ENCODE assay signal across 24 cellular contexts in the genomic region with DNA sequence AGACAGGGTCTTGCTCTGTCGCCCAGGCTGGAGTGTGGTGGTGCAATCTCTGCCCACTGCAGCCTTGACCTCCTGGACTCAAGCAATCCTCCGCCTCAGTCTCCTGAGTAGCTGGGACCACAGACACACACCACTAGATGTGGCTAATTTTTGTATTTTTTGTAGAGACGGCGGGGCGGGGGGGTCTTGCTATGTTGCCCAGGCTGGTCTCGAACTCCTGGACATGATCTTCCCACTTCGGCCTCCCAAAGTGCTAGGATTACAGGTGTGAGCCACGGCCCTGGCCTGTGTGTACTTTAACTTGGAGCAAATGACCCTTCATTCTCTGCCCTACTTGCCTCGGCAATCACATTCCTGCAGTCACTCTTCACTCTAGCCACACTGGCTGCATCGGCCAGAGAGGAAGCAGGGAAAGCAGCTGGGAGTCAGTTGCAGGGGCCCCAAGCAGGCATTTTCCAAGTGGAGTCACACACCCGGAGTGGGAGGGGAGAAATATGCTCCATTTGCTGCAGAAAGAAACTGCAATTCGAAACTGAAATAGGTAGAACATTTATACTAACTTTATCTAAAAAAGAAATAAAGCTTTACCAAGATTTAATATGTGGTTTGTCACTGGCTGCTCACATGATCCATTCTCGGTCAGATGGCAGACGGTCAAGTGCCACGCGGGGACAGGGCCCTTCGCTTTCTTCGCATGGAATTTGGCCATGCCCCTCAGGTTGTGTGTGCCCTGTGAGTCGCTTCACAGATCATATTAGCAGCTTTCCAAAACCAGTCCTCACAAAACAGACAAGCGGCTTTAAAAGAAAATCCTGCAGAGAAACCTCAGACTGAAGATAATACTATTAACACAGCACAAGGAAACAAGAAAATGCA. TPM values are rescaled to one million over a fixed set of nuclear protein-coding genes. Genes with fewer than 3 reads are reported as not detected.
DNase-seq lines count a peak whose midpoint lies in the region; ATAC-seq and TF ChIP-seq lines count a peak whose summit lies in the region.
"Had no signal": no experiment of that assay in that cellular context is flagged by ENCODE, and none has a peak within 500 bp of the region (broad histone marks: within the 10 kb centered on the region; RNA-seq: fewer than 3 reads in every experiment).

No MANE protein-coding gene starts in this region.

- H3K36me3 ChIP-seq in SJCRH30 = no peaks in the 10 kb centered on the region
- H3K36me3 ChIP-seq in left ventricle myocardium inferior = no peaks in the 10 kb centered on the region
- H3K36me3 ChIP-seq in neuron (ENCODE audit: insufficient read depth, low read length) = no peaks in the 10 kb centered on the region
- no peaks in the 10 kb centered on the region for H3K36me3 ChIP-seq in A673 (ENCODE audit: insufficient read depth, low read length, poor library complexity, severe bottlenecking)
- H3K36me3 ChIP-seq: adrenal gland had no signal

- H3K9me3 ChIP-seq in SJCRH30 (replicated peaks) = no peaks in the 10 kb centered on the region
- H3K9me3 ChIP-seq in left ventricle myocardium inferior (replicated peaks) = no peaks in the 10 kb centered on the region
- no peaks in the 10 kb centered on the region for H3K9me3 ChIP-seq in neuron (ENCODE audit: low read length)
- H3K9me3 ChIP-seq in A673 (ENCODE audit: low read depth, low read length, poor library complexity, severe bottlenecking) = no peaks in the 10 kb centered on the region
- H3K9me3 ChIP-seq: adrenal gland had no signal

- H3K4me1 ChIP-seq in SJCRH30 = no peaks in the 10 kb centered on the region
- no peaks in the 10 kb centered on the region for H3K4me1 ChIP-seq in left ventricle myocardium inferior
- H3K4me1 ChIP-seq in neuron (ENCODE audit: insufficient read depth, low read length) = no peaks in the 10 kb centered on the region
- no peaks in the 10 kb centered on the region for H3K4me1 ChIP-seq in A673 (ENCODE audit: insufficient read depth, low read length, poor library complexity, severe bottlenecking)
- H3K4me1 ChIP-seq: adrenal gland had no signal

- DNase-seq in AG20443 (ENCODE audit: low spot score) (peak; percentile 25), SJCRH30 (peak; percentile 22 to 40), left ventricle myocardium inferior (peak; percentile 27), A673 (ENCODE audit: low spot score) (no peak)
- DNase-seq in stimulated activated CD4-positive, alpha-beta T cell treated with anti-CD3 and anti-CD28 coated beads, Interleukin-2, amount 100 ng/mL, for 48 hours = no peak
- no peak for DNase-seq in natural killer cell treated with Interleukin-12 subunit alpha and Interleukin-12 subunit beta and Interleukin-15 and Interleukin-18, amount 100 ng/mL, for 72 hours (ENCODE audit: low spot score)
- DNase-seq: activated CD4-positive, alpha-beta T cell treated with anti-CD3 and anti-CD28 coated beads, Interleukin-2, amount 50 U/mL, for 1 hour; activated CD8-positive, alpha-beta memory T cell treated with anti-CD3 and anti-CD28 coated beads, Interleukin-2, amount 50 U/mL, for 48 hours; activated gamma-delta T cell treated with Interleukin-2 at 50 U/mL for 16 hours; adrenal gland; CD4-positive, CD25-positive, alpha-beta regulatory T cell; central memory CD4-positive, alpha-beta T cell; effector CD4-positive, alpha-beta T cell; Karpas-422; naive B cell; NCI-H1105; NCI-H2107; NCI-H524 treated with DMSO at 0.1 percent for 48 hours; posterior cingulate gyrus; stimulated activated CD8-positive, alpha-beta memory T cell treated with anti-CD3 and anti-CD28 coated beads, Interleukin-4, amount 100 ng/mL, for 48 hours; T-helper 1 cell had no signal

- CTCF ChIA-PET in A673 (lab: Charles Lee) = no interaction called here

- H3K27me3 Mint-ChIP-seq in natural killer cell treated with Interleukin-12 subunit alpha and Interleukin-12 subunit beta and Interleukin-15 and Interleukin-18, amount 100 ng/mL, for 72 hours = peaks cover 13 to 27% of the 10 kb centered on the region in 2 donors

- ATAC-seq in SK-N-SH treated with all-trans-retinoic acid at 6 μM for 48 hours = no peak
- ATAC-seq in natural killer cell treated with Interleukin-12 subunit alpha and Interleukin-12 subunit beta and Interleukin-15 and Interleukin-18, amount 100 ng/mL, for 72 hours = no peak
- ATAC-seq: esophagus mucosa had no signal

- no peaks in the 10 kb centered on the region for H3K36me3 Mint-ChIP-seq in natural killer cell treated with Interleukin-12 subunit alpha and Interleukin-12 subunit beta and Interleukin-15 and Interleukin-18, amount 100 ng/mL, for 72 hours
- H3K36me3 Mint-ChIP-seq: CD4-positive, CD25-positive, alpha-beta regulatory T cell; naive B cell had no signal

- peak overlapping the region; percentile 24 for H2AFZ ChIP-seq in neuron (ENCODE audit: low read depth, low read length)

- TF ChIP-seq CTCF in left ventricle myocardium inferior (IDR thresholded peaks at IDR 0.05; ENCODE audit: borderline replicate concordance) = no peak
- no peak for TF ChIP-seq CTCF in A673 (conservative IDR thresholded peaks at IDR 0.05; ENCODE audit: low read depth, low read length)

- H3K4me3 ChIP-seq in SJCRH30 = peak overlapping the region; percentile 8; the same call in 1 of the 2 replicates
- H3K4me3 ChIP-seq in left ventricle myocardium inferior = no peak overlapping the region
- H3K4me3 ChIP-seq in neuron (ENCODE audit: low read length) = no peak overlapping the region
- H3K4me3 ChIP-seq in A673 (ENCODE audit: low read depth, low read length, poor library complexity, severe bottlenecking) = no peak overlapping the region
- H3K4me3 ChIP-seq: adrenal gland had no signal

- intact Hi-C loops in left ventricle myocardium inferior (cut with micrococcal nuclease) (no loop called here), A673 (cut with micrococcal nuclease; ENCODE audit: unreplicated experiment) (no loop called here)

- H3K27me3 ChIP-seq in SJCRH30 = no peaks in the 10 kb centered on the region
- H3K27me3 ChIP-seq in left ventricle myocardium inferior (ENCODE audit: low read depth) = peaks cover 3% of the 10 kb centered on the region
- H3K27me3 ChIP-seq in neuron (ENCODE audit: insufficient read depth, low read length) = no peaks in the 10 kb centered on the region
- no peaks in the 10 kb centered on the region for H3K27me3 ChIP-seq in A673 (replicated peaks; ENCODE audit: insufficient read depth, low read depth, low read length, poor library complexity)
- H3K27me3 ChIP-seq: adrenal gland had no signal

- no peaks in the 10 kb centered on the region for H3K9me3 Mint-ChIP-seq in natural killer cell treated with Interleukin-12 subunit alpha and Interleukin-12 subunit beta and Interleukin-15 and Interleukin-18, amount 100 ng/mL, for 72 hours
- H3K9me3 Mint-ChIP-seq: CD4-positive, CD25-positive, alpha-beta regulatory T cell; naive B cell had no signal

- POLR2A ChIA-PET in A673 (lab: Charles Lee; ENCODE audit: low non-redundant PET) = no interaction called here

- BruUV-seq in A673 (replicated peaks; lab: Mats Ljungman, UMichigan) = no TSS peak

- H3K4me1 Mint-ChIP-seq in natural killer cell treated with Interleukin-12 subunit alpha and Interleukin-12 subunit beta and Interleukin-15 and Interleukin-18, amount 100 ng/mL, for 72 hours (ENCODE audit: low read depth in 2 of 2) = no peaks in the 10 kb centered on the region
- H3K4me1 Mint-ChIP-seq: CD4-positive, CD25-positive, alpha-beta regulatory T cell; naive B cell had no signal

- H3K27ac Mint-ChIP-seq in natural killer cell treated with Interleukin-12 subunit alpha and Interleukin-12 subunit beta and Interleukin-15 and Interleukin-18, amount 100 ng/mL, for 72 hours = no peak overlapping the region
- H3K27ac Mint-ChIP-seq: CD4-positive, CD25-positive, alpha-beta regulatory T cell; naive B cell had no signal

- H3K4me3 Mint-ChIP-seq in natural killer cell treated with Interleukin-12 subunit alpha and Interleukin-12 subunit beta and Interleukin-15 and Interleukin-18, amount 100 ng/mL, for 72 hours = no peak overlapping the region

- H3K27ac ChIP-seq in SJCRH30 (no peak overlapping the region), left ventricle myocardium inferior (replicated peaks) (peak overlapping the region; percentile 70), A673 (ENCODE audit: low read depth, low read length, poor library complexity, severe bottlenecking) (no peak overlapping the region)
- H3K27ac ChIP-seq: adrenal gland had no signal

TF ChIP-seq in SK-N-SH treated with all-trans-retinoic acid at 6 μM for 48 hours, 23 proteins besides CTCF, POLR2A, EP300 and RAD21 (continues in another document):
- TF ChIP-seq, protein P1, sequence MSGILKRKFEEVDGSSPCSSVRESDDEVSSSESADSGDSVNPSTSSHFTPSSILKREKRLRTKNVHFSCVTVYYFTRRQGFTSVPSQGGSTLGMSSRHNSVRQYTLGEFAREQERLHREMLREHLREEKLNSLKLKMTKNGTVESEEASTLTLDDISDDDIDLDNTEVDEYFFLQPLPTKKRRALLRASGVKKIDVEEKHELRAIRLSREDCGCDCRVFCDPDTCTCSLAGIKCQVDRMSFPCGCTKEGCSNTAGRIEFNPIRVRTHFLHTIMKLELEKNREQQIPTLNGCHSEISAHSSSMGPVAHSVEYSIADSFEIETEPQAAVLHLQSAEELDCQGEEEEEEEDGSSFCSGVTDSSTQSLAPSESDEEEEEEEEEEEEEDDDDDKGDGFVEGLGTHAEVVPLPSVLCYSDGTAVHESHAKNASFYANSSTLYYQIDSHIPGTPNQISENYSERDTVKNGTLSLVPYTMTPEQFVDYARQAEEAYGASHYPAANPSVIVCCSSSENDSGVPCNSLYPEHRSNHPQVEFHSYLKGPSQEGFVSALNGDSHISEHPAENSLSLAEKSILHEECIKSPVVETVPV (CRISPR knock-in tag; IDR thresholded peaks at IDR 0.05) = no peak
- TF ChIP-seq RARB (CRISPR knock-in tag; IDR thresholded peaks at IDR 0.05) (no peak), ESRRG (CRISPR knock-in tag; IDR thresholded peaks at IDR 0.05) (no peak), ZNF565 (CRISPR knock-in tag; conservative IDR thresholded peaks at IDR 0.05; ENCODE audit: low read depth) (no peak)
- TF ChIP-seq, protein P2, sequence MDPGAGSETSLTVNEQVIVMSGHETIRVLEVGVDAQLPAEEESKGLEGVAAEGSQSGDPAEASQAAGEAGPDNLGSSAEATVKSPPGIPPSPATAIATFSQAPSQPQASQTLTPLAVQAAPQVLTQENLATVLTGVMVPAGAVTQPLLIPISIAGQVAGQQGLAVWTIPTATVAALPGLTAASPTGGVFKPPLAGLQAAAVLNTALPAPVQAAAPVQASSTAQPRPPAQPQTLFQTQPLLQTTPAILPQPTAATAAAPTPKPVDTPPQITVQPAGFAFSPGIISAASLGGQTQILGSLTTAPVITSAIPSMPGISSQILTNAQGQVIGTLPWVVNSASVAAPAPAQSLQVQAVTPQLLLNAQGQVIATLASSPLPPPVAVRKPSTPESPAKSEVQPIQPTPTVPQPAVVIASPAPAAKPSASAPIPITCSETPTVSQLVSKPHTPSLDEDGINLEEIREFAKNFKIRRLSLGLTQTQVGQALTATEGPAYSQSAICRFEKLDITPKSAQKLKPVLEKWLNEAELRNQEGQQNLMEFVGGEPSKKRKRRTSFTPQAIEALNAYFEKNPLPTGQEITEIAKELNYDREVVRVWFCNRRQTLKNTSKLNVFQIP (CRISPR knock-in tag; IDR thresholded peaks at IDR 0.05; ENCODE audit: borderline replicate concordance, low read depth) = no peak

RNA-seq across cellular contexts. Expression of gene FAM161A, which starts 37.1 kb away (rescaled TPM):
- 14.3 and 19.0 TPM in 2 replicates for total RNA-seq in SJCRH30 (2014; rRNA removed; shearing (Covaris generic))
- 1.2 TPM for total RNA-seq in left ventricle myocardium inferior
- 12.8 and 14.9 TPM in 2 replicates for total RNA-seq in A673 (2021)
- 1 to 10 TPM; 2.2 to 6.6 TPM for total RNA-seq in natural killer cell treated with Interleukin-12 subunit alpha and Interleukin-12 subunit beta and Interleukin-15 and Interleukin-18, amount 100 ng/mL, for 72 hours

Comparison
In these comparisons a context has a peak if more than half of its experiments do, and no peak if none do; other contexts are left out.
1. DNase-seq: peak in AG20443 (single experiment), SJCRH30 (2 of 2) and left ventricle myocardium inferior (single experiment); none in A673 (single experiment), stimulated activated CD4-positive, alpha-beta T cell treated with anti-CD3 and anti-CD28 coated beads, Interleukin-2, amount 100 ng/mL, for 48 hours (0 of 2) and natural killer cell treated with Interleukin-12 subunit alpha and Interleukin-12 subunit beta and Interleukin-15 and Interleukin-18, amount 100 ng/mL, for 72 hours (single experiment).